Comparison of ENCODE assay signal across 1 cellular context in genomic region chr6:75285156-75285639, GRCh38.
TF ChIP-seq lines count a peak whose summit lies in the region.

No MANE protein-coding gene starts in this region.

TF ChIP-seq in HEK293, 187 proteins besides CTCF, POLR2A, EP300 and RAD21 (continued from another document):
- TF ChIP-seq PRDM6 (tag by site-specific recombination; IDR thresholded peaks at IDR 0.05) (peak; percentile 61; the same call in 1 of the 2 replicates), ZNF488 (tag by site-specific recombination; IDR thresholded peaks at IDR 0.05) (no peak), ZNF645 (tag by site-specific recombination; IDR thresholded peaks at IDR 0.05) (no peak), HOXA7 (CRISPR knock-in tag; IDR thresholded peaks at IDR 0.05; ENCODE audit: borderline replicate concordance) (no peak), ZNF114 (tag by site-specific recombination; IDR thresholded peaks at IDR 0.05) (no peak), ZFP69B (tag by site-specific recombination; IDR thresholded peaks at IDR 0.05) (no peak), ZNF449 (tag by site-specific recombination; IDR thresholded peaks at IDR 0.05) (no peak; the same call in 1 of the 2 replicates), ZNF660 (tag by site-specific recombination; IDR thresholded peaks at IDR 0.05) (0 out of 2 replicates have a peak, but pooled peaks have one; percentile 24), BCL11A (tag by site-specific recombination; IDR thresholded peaks at IDR 0.05; ENCODE audit: low read depth) (peak; percentile 47; the same call in 1 of the 2 replicates), ZNF10 (tag by site-specific recombination; IDR thresholded peaks at IDR 0.05) (0 out of 2 replicates have a peak, but pooled peaks have one; percentile 16), MZF1 (tag by site-specific recombination; IDR thresholded peaks at IDR 0.05; ENCODE audit: borderline replicate concordance) (peak; percentile 13; the same call in 1 of the 2 replicates), PRDM10 (tag by site-specific recombination; IDR thresholded peaks at IDR 0.05) (no peak), ZNF623 (tag by site-specific recombination; IDR thresholded peaks at IDR 0.05) (no peak), ZNF514 (tag by site-specific recombination; IDR thresholded peaks at IDR 0.05) (no peak), ZBTB49 (tag by site-specific recombination; IDR thresholded peaks at IDR 0.05; ENCODE audit: low read depth) (no peak), ZNF558 (tag by site-specific recombination; IDR thresholded peaks at IDR 0.05) (no peak), PRDM1 (tag by site-specific recombination; IDR thresholded peaks at IDR 0.05) (peak; percentile 91), ZNF416 (tag by site-specific recombination; IDR thresholded peaks at IDR 0.05) (no peak), ZBTB17 (tag by site-specific recombination; IDR thresholded peaks at IDR 0.05) (peak; percentile 50; the same call in 1 of the 2 replicates), ZFP37 (tag by site-specific recombination; IDR thresholded peaks at IDR 0.05) (0 out of 2 replicates have a peak, but pooled peaks have one; percentile 54), ZNF548 (tag by site-specific recombination; IDR thresholded peaks at IDR 0.05) (no peak), ZNF2 (tag by site-specific recombination; IDR thresholded peaks at IDR 0.05) (no peak; the same call in 1 of the 2 replicates), ZNF335 (tag by site-specific recombination; conservative IDR thresholded peaks at IDR 0.05) (peak; percentile 5; the same call in 1 of the 2 replicates), KLF10 (tag by site-specific recombination; IDR thresholded peaks at IDR 0.05) (0 out of 2 replicates have a peak, but pooled peaks have one; percentile 28), ZNF501 (tag by site-specific recombination; IDR thresholded peaks at IDR 0.05) (0 out of 2 replicates have a peak, but pooled peaks have one; percentile 29), ZNF549 (tag by site-specific recombination; IDR thresholded peaks at IDR 0.05) (no peak), WT1 (tag by site-specific recombination; IDR thresholded peaks at IDR 0.05) (no peak), ZNF37A (tag by site-specific recombination; IDR thresholded peaks at IDR 0.05) (no peak), HOXD13 (CRISPR knock-in tag; IDR thresholded peaks at IDR 0.05; ENCODE audit: borderline replicate concordance) (peak; percentile 7; the same call in 1 of the 2 replicates), SALL2 (tag by site-specific recombination; IDR thresholded peaks at IDR 0.05; ENCODE audit: borderline replicate concordance) (no peak), SETDB1 (IDR thresholded peaks at IDR 0.05; ENCODE audit: insufficient read length, low read length) (no peak), ZNF23 (tag by site-specific recombination; IDR thresholded peaks at IDR 0.05; ENCODE audit: borderline replicate concordance) (no peak), REST (tag by site-specific recombination; IDR thresholded peaks at IDR 0.05) (0 out of 2 replicates have a peak, but pooled peaks have one; percentile 10)
